ENCODE assay signal across 1 cellular context in the genomic region with DNA sequence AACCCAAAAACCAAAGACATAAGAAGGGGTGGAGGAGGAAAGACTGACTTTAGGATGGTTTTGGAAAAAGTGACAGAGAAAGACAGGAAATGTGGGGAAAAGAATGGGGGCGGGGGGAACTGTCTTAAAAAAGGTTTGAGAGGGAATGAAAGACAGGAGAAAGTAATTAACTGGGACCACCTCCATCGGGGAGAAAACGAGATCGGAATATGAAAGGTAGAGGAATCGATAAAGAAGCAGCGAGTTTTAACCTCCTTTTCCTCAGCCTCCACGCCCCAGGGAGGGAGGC.
A peak's percentile ranks its signal among the peaks of the same experiment; 100 is the strongest.
TF ChIP-seq lines count a peak whose summit lies in the region.

No MANE protein-coding gene starts in this region.

TF ChIP-seq in K562, 482 proteins besides CTCF, POLR2A, EP300 and RAD21 (continued from another document and continues in another):
- TF ChIP-seq, protein P1, sequence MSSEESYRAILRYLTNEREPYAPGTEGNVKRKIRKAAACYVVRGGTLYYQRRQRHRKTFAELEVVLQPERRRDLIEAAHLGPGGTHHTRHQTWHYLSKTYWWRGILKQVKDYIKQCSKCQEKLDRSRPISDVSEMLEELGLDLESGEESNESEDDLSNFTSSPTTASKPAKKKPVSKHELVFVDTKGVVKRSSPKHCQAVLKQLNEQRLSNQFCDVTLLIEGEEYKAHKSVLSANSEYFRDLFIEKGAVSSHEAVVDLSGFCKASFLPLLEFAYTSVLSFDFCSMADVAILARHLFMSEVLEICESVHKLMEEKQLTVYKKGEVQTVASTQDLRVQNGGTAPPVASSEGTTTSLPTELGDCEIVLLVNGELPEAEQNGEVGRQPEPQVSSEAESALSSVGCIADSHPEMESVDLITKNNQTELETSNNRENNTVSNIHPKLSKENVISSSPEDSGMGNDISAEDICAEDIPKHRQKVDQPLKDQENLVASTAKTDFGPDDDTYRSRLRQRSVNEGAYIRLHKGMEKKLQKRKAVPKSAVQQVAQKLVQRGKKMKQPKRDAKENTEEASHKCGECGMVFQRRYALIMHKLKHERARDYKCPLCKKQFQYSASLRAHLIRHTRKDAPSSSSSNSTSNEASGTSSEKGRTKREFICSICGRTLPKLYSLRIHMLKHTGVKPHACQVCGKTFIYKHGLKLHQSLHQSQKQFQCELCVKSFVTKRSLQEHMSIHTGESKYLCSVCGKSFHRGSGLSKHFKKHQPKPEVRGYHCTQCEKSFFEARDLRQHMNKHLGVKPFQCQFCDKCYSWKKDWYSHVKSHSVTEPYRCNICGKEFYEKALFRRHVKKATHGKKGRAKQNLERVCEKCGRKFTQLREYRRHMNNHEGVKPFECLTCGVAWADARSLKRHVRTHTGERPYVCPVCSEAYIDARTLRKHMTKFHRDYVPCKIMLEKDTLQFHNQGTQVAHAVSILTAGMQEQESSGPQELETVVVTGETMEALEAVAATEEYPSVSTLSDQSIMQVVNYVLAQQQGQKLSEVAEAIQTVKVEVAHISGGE (CRISPR knock-in tag; IDR thresholded peaks at IDR 0.05): no peak
- TF ChIP-seq POLR3A (IDR thresholded peaks at IDR 0.05; ENCODE audit: borderline replicate concordance, extremely low read depth, insufficient read depth, insufficient read length) (no peak), SREBF2 (CRISPR knock-in tag; IDR thresholded peaks at IDR 0.05) (no peak), ZNF174 (CRISPR knock-in tag; IDR thresholded peaks at IDR 0.05) (no peak), ARNT (IDR thresholded peaks at IDR 0.05) (0 out of 4 replicates have a peak, but pooled peaks of 1 of the 2 experiments have one; percentile 41), TFAM (CRISPR knock-in tag; conservative IDR thresholded peaks at IDR 0.05) (no peak), SAFB2 (IDR thresholded peaks at IDR 0.05; ENCODE audit: borderline replicate concordance, low read depth, low read length, severe bottlenecking) (no peak), NEUROD1 (IDR thresholded peaks at IDR 0.05; ENCODE audit: borderline replicate concordance, low read depth, low read length, partially characterized antibody) (no peak), GTF2A2 (tag; IDR thresholded peaks at IDR 0.05) (no peak), MCM2 (IDR thresholded peaks at IDR 0.05; ENCODE audit: low read depth) (no peak), ZNF165 (CRISPR knock-in tag; IDR thresholded peaks at IDR 0.05; ENCODE audit: borderline replicate concordance) (no peak), ARID1B (IDR thresholded peaks at IDR 0.05) (no peak), NFE2 (IDR thresholded peaks at IDR 0.05; ENCODE audit: low read depth) (no peak), HMGN3 (IDR thresholded peaks at IDR 0.05; ENCODE audit: borderline replicate concordance, extremely low read depth, insufficient read length, low read depth, low read length) (no peak), NELFE (IDR thresholded peaks at IDR 0.05; ENCODE audit: insufficient read depth, insufficient read length) (no peak), ZNF778 (CRISPR knock-in tag; IDR thresholded peaks at IDR 0.05) (no peak), GTF2F1 (IDR thresholded peaks at IDR 0.05; ENCODE audit: low read depth, low read length) (no peak), SNRNP70 (optimal IDR thresholded peaks at IDR 0.05; ENCODE audit: low read depth, low read length) (no peak), BCL6 (CRISPR knock-in tag; IDR thresholded peaks at IDR 0.05) (no peak), NFYB (IDR thresholded peaks at IDR 0.05; ENCODE audit: extremely low read depth, insufficient read length) (no peak), CHCHD3 (CRISPR knock-in tag; IDR thresholded peaks at IDR 0.05) (no peak), NONO (IDR thresholded peaks at IDR 0.05; ENCODE audit: low read depth in 2 of 2, low read length in 1 of 2) (no peak), LCOR (CRISPR knock-in tag; IDR thresholded peaks at IDR 0.05) (no peak), FOXJ3 (CRISPR knock-in tag; IDR thresholded peaks at IDR 0.05) (no peak), POLR2AphosphoS2 (IDR thresholded peaks at IDR 0.05; ENCODE audit: low read length) (no peak), TCFL5 (CRISPR knock-in tag; conservative IDR thresholded peaks at IDR 0.05) (no peak), CREBBP (IDR thresholded peaks at IDR 0.05; ENCODE audit: low read depth, low read length) (no peak), ZNF764 (CRISPR knock-in tag; IDR thresholded peaks at IDR 0.05; ENCODE audit: low read depth) (no peak), NR1H2 (CRISPR knock-in tag; IDR thresholded peaks at IDR 0.05) (no peak), POLR2B (IDR thresholded peaks at IDR 0.05; ENCODE audit: low read depth, partially characterized antibody) (no peak), ZNF589 (CRISPR knock-in tag; IDR thresholded peaks at IDR 0.05; ENCODE audit: low read depth) (no peak)
- TF ChIP-seq, protein P2, sequence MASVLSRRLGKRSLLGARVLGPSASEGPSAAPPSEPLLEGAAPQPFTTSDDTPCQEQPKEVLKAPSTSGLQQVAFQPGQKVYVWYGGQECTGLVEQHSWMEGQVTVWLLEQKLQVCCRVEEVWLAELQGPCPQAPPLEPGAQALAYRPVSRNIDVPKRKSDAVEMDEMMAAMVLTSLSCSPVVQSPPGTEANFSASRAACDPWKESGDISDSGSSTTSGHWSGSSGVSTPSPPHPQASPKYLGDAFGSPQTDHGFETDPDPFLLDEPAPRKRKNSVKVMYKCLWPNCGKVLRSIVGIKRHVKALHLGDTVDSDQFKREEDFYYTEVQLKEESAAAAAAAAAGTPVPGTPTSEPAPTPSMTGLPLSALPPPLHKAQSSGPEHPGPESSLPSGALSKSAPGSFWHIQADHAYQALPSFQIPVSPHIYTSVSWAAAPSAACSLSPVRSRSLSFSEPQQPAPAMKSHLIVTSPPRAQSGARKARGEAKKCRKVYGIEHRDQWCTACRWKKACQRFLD (CRISPR knock-in tag; IDR thresholded peaks at IDR 0.05): no peak
- TF ChIP-seq, protein P3, sequence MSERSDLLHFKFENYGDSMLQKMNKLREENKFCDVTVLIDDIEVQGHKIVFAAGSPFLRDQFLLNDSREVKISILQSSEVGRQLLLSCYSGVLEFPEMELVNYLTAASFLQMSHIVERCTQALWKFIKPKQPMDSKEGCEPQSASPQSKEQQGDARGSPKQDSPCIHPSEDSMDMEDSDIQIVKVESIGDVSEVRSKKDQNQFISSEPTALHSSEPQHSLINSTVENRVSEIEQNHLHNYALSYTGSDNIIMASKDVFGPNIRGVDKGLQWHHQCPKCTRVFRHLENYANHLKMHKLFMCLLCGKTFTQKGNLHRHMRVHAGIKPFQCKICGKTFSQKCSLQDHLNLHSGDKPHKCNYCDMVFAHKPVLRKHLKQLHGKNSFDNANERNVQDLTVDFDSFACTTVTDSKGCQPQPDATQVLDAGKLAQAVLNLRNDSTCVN (CRISPR knock-in tag; IDR thresholded peaks at IDR 0.05): 0 out of 2 replicates have a peak, but pooled peaks have one; percentile 44
- TF ChIP-seq, protein P4, sequence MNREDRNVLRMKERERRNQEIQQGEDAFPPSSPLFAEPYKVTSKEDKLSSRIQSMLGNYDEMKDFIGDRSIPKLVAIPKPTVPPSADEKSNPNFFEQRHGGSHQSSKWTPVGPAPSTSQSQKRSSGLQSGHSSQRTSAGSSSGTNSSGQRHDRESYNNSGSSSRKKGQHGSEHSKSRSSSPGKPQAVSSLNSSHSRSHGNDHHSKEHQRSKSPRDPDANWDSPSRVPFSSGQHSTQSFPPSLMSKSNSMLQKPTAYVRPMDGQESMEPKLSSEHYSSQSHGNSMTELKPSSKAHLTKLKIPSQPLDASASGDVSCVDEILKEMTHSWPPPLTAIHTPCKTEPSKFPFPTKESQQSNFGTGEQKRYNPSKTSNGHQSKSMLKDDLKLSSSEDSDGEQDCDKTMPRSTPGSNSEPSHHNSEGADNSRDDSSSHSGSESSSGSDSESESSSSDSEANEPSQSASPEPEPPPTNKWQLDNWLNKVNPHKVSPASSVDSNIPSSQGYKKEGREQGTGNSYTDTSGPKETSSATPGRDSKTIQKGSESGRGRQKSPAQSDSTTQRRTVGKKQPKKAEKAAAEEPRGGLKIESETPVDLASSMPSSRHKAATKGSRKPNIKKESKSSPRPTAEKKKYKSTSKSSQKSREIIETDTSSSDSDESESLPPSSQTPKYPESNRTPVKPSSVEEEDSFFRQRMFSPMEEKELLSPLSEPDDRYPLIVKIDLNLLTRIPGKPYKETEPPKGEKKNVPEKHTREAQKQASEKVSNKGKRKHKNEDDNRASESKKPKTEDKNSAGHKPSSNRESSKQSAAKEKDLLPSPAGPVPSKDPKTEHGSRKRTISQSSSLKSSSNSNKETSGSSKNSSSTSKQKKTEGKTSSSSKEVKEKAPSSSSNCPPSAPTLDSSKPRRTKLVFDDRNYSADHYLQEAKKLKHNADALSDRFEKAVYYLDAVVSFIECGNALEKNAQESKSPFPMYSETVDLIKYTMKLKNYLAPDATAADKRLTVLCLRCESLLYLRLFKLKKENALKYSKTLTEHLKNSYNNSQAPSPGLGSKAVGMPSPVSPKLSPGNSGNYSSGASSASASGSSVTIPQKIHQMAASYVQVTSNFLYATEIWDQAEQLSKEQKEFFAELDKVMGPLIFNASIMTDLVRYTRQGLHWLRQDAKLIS (CRISPR knock-in tag; IDR thresholded peaks at IDR 0.05): no peak
- TF ChIP-seq, protein P5, sequence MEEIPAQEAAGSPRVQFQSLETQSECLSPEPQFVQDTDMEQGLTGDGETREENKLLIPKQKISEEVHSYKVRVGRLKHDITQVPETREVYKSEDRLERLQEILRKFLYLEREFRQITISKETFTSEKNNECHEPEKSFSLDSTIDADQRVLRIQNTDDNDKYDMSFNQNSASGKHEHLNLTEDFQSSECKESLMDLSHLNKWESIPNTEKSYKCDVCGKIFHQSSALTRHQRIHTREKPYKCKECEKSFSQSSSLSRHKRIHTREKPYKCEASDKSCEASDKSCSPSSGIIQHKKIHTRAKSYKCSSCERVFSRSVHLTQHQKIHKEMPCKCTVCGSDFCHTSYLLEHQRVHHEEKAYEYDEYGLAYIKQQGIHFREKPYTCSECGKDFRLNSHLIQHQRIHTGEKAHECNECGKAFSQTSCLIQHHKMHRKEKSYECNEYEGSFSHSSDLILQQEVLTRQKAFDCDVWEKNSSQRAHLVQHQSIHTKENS (CRISPR knock-in tag; IDR thresholded peaks at IDR 0.05): no peak
- TF ChIP-seq, protein P6, sequence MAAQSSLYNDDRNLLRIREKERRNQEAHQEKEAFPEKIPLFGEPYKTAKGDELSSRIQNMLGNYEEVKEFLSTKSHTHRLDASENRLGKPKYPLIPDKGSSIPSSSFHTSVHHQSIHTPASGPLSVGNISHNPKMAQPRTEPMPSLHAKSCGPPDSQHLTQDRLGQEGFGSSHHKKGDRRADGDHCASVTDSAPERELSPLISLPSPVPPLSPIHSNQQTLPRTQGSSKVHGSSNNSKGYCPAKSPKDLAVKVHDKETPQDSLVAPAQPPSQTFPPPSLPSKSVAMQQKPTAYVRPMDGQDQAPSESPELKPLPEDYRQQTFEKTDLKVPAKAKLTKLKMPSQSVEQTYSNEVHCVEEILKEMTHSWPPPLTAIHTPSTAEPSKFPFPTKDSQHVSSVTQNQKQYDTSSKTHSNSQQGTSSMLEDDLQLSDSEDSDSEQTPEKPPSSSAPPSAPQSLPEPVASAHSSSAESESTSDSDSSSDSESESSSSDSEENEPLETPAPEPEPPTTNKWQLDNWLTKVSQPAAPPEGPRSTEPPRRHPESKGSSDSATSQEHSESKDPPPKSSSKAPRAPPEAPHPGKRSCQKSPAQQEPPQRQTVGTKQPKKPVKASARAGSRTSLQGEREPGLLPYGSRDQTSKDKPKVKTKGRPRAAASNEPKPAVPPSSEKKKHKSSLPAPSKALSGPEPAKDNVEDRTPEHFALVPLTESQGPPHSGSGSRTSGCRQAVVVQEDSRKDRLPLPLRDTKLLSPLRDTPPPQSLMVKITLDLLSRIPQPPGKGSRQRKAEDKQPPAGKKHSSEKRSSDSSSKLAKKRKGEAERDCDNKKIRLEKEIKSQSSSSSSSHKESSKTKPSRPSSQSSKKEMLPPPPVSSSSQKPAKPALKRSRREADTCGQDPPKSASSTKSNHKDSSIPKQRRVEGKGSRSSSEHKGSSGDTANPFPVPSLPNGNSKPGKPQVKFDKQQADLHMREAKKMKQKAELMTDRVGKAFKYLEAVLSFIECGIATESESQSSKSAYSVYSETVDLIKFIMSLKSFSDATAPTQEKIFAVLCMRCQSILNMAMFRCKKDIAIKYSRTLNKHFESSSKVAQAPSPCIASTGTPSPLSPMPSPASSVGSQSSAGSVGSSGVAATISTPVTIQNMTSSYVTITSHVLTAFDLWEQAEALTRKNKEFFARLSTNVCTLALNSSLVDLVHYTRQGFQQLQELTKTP (IDR thresholded peaks at IDR 0.05; ENCODE audit: low read depth in 1 of 2, partially characterized antibody in 2 of 2): no peak
- TF ChIP-seq, protein P7, sequence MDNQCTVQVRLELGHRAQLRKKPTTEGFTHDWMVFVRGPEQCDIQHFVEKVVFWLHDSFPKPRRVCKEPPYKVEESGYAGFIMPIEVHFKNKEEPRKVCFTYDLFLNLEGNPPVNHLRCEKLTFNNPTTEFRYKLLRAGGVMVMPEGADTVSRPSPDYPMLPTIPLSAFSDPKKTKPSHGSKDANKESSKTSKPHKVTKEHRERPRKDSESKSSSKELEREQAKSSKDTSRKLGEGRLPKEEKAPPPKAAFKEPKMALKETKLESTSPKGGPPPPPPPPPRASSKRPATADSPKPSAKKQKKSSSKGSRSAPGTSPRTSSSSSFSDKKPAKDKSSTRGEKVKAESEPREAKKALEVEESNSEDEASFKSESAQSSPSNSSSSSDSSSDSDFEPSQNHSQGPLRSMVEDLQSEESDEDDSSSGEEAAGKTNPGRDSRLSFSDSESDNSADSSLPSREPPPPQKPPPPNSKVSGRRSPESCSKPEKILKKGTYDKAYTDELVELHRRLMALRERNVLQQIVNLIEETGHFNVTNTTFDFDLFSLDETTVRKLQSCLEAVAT (IDR thresholded peaks at IDR 0.05): peak; percentile 70 to 72; a peak in 3 of 4 replicates
- TF ChIP-seq, protein P8, sequence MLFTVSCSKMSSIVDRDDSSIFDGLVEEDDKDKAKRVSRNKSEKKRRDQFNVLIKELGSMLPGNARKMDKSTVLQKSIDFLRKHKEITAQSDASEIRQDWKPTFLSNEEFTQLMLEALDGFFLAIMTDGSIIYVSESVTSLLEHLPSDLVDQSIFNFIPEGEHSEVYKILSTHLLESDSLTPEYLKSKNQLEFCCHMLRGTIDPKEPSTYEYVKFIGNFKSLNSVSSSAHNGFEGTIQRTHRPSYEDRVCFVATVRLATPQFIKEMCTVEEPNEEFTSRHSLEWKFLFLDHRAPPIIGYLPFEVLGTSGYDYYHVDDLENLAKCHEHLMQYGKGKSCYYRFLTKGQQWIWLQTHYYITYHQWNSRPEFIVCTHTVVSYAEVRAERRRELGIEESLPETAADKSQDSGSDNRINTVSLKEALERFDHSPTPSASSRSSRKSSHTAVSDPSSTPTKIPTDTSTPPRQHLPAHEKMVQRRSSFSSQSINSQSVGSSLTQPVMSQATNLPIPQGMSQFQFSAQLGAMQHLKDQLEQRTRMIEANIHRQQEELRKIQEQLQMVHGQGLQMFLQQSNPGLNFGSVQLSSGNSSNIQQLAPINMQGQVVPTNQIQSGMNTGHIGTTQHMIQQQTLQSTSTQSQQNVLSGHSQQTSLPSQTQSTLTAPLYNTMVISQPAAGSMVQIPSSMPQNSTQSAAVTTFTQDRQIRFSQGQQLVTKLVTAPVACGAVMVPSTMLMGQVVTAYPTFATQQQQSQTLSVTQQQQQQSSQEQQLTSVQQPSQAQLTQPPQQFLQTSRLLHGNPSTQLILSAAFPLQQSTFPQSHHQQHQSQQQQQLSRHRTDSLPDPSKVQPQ (CRISPR knock-in tag; IDR thresholded peaks at IDR 0.05; ENCODE audit: borderline replicate concordance): no peak
